Comparison of ENCODE assay signal across 8 cellular contexts in the genomic region with DNA sequence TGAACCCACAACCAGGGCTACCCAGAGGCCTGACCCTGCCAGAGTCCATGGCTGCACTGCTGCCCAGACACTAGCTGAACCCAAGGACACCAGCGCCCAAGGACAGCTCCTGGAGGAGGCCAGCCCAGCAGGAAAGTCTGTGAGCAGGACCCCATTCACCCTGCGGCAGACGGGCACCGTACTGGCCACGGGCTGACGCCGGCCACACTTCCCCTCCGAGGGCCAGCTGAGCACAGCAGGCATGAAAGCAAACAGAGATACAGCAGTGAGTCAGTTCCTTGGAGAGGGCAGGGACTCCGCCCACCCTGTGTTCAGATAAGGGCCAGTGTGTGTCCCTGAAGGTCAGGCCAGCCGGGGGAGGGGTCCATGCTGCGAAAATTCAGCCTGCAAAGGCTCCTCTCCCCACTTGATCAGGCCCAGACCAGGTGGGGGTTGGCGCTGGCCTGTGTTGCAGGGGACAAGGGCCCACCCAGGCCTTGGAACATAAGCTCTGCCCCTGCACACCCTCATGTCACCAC. TPM values are rescaled to one million over a fixed set of nuclear protein-coding genes. Genes with fewer than 3 reads are reported as not detected.
DNase-seq lines count a peak whose midpoint lies in the region; ATAC-seq lines count a peak whose summit lies in the region.
"Had no signal": no experiment of that assay in that cellular context is flagged by ENCODE, and none has a peak within 500 bp of the region (broad histone marks: within the 10 kb centered on the region; RNA-seq: fewer than 3 reads in every experiment).

No MANE protein-coding gene starts in this region.

- peak overlapping the region; percentile 38 for H3K9ac ChIP-seq in adipocyte (ENCODE audit: low read length)

- DNase-seq in HK-2 (ENCODE audit: unreplicated experiment) (peak; percentile 71), adipocyte (ENCODE audit: low read depth) (no peak), NCI-H1048 (lab: John Stamatoyannopoulos, UW) (no peak)
- no peak for DNase-seq in stimulated activated CD8-positive, alpha-beta memory T cell treated with anti-CD3 and anti-CD28 coated beads, Interleukin-4, amount 100 ng/mL, for 48 hours
- DNase-seq: activated CD4-positive, alpha-beta T cell treated with anti-CD3 and anti-CD28 coated beads for 1 hour had no signal

- WGBS in mesodermal cell (ENCODE audit: insufficient coverage in 2 of 2), 2 experiments, result 42 to 56% methylated on average over 10 to 12 of the region's 12 CpGs

- H3K27me3 ChIP-seq in adipocyte (replicated peaks; ENCODE audit: control insufficient read depth, insufficient read depth, low read length), result no peaks in the 10 kb centered on the region

- peaks cover 9% of the 10 kb centered on the region for H3K36me3 ChIP-seq in adipocyte (ENCODE audit: control insufficient read depth, insufficient read depth, low read length, severe bottlenecking)
- peaks cover 24% of the 10 kb centered on the region for H3K36me3 ChIP-seq in mesodermal cell (ENCODE audit: control insufficient read depth, insufficient read depth, low read length)

- peak overlapping the region; percentile 66 for H3K27ac ChIP-seq in mesodermal cell (ENCODE audit: low read depth, low read length, severe bottlenecking)

- H3K4me3 ChIP-seq in adipocyte (ENCODE audit: low read length) (no peak overlapping the region), mesodermal cell (ENCODE audit: extremely low read depth, insufficient read depth, low read length, poor library complexity, severe bottlenecking) (no peak overlapping the region)

- no peak for ATAC-seq in GM21367 (IDR thresholded peaks at IDR 0.05; ENCODE audit: unreplicated experiment)
- ATAC-seq: natural killer cell treated with Interleukin-12 subunit alpha and Interleukin-12 subunit beta and Interleukin-15 and Interleukin-18, amount 100 ng/mL, for 72 hours had no signal

- H3K4me1 ChIP-seq in adipocyte (ENCODE audit: control insufficient read depth, insufficient read depth, low read length) (peaks cover 28% of the 10 kb centered on the region), mesodermal cell (ENCODE audit: control insufficient read depth, insufficient read depth, low read length, poor library complexity, severe bottlenecking) (peaks cover 18% of the 10 kb centered on the region)

- H3K9me3 ChIP-seq in adipocyte (ENCODE audit: control insufficient read depth, low read length) (no peaks in the 10 kb centered on the region), mesodermal cell (ENCODE audit: control insufficient read depth, low read length) (no peaks in the 10 kb centered on the region)

RNA-seq across cellular contexts. Expression of a gene that starts 3.2 kb away (rescaled TPM):
- 9.7 TPM for polyA plus RNA-seq in mesodermal cell (2013, experiment 1 of 2)
- polyA plus RNA-seq in mesodermal cell (2013, experiment 2 of 2), result 7.3 TPM

RNA-seq across cellular contexts. Expression of a gene that starts 6.2 kb away (rescaled TPM):
- polyA plus RNA-seq in mesodermal cell (2013, experiment 1 of 2), result 1.7 TPM
- polyA plus RNA-seq in mesodermal cell (2013, experiment 2 of 2), result 0.66 TPM

RNA-seq across cellular contexts. Expression of a gene that starts 8.5 kb away (rescaled TPM):
- not detected for polyA plus RNA-seq in mesodermal cell (2013, experiment 1 of 2)
- polyA plus RNA-seq in mesodermal cell (2013, experiment 2 of 2), result not detected

RNA-seq across cellular contexts. Expression of a gene that starts 11.9 kb away (rescaled TPM):
- not detected for polyA plus RNA-seq in mesodermal cell (2013, experiment 1 of 2)
- not detected for polyA plus RNA-seq in mesodermal cell (2013, experiment 2 of 2)

RNA-seq across cellular contexts. Expression of a gene that starts 13.3 kb away (rescaled TPM):
- polyA plus RNA-seq in mesodermal cell (2013, experiment 1 of 2), result 12.0 TPM
- polyA plus RNA-seq in mesodermal cell (2013, experiment 2 of 2), result 11.6 TPM
